8 cellular contexts compared by ENCODE assay signal in genomic region chr6:125812394-125813231, GRCh38. TPM values are rescaled to one million over a fixed set of nuclear protein-coding genes. Genes with fewer than 3 reads are reported as not detected.
A peak's percentile ranks its signal among the peaks of the same experiment; 100 is the strongest.
DNase-seq lines count a peak whose midpoint lies in the region.

No MANE protein-coding gene starts in this region.

- H3K4me3 ChIP-seq in MG63 (no peak overlapping the region), mesodermal cell (ENCODE audit: extremely low read depth, insufficient read depth, low read length, poor library complexity, severe bottlenecking) (no peak overlapping the region)

- peaks cover 24% of the 10 kb centered on the region for H3K4me1 ChIP-seq in mesodermal cell (ENCODE audit: control insufficient read depth, insufficient read depth, low read length, poor library complexity, severe bottlenecking)

- WGBS in mesodermal cell (ENCODE audit: insufficient coverage in 2 of 2), 2 experiments = 85 to 94% methylated on average over 6 to 8 of the region's 10 CpGs

- H3K27ac ChIP-seq in mesodermal cell (ENCODE audit: low read depth, low read length, severe bottlenecking) = peak overlapping the region; percentile 73

- DNase-seq in AG08396 (ENCODE audit: low spot score) (peak; percentile 76), MG63 (peak; percentile 20), cerebellum (ENCODE audit: low spot score) (peak; percentile 24), NCI-H524 treated with DMSO at 0.1 percent for 48 hours (lab: John Stamatoyannopoulos, UW) (no peak), NCI-H748 (lab: John Stamatoyannopoulos, UW; ENCODE audit: unreplicated experiment) (no peak), T-helper 1 cell (no peak), putamen (ENCODE audit: low spot score) (no peak)

- no peaks in the 10 kb centered on the region for H3K9me3 ChIP-seq in MG63
- no peaks in the 10 kb centered on the region for H3K9me3 ChIP-seq in mesodermal cell (ENCODE audit: control insufficient read depth, low read length)

- H3K27me3 ChIP-seq in MG63 = no peaks in the 10 kb centered on the region

- H3K36me3 ChIP-seq in MG63 = no peaks in the 10 kb centered on the region; the same call in 1 of the 2 replicates
- H3K36me3 ChIP-seq in mesodermal cell (ENCODE audit: control insufficient read depth, insufficient read depth, low read length) = no peaks in the 10 kb centered on the region

RNA-seq across cellular contexts. Expression of gene NCOA7, which starts 21.9 kb away (rescaled TPM):
- 6.7 and 10.6 TPM in 2 replicates for total RNA-seq in MG63 (2014; rRNA removed; shearing (Covaris generic); ENCODE audit: low replicate concordance)
- 28.8 TPM for total RNA-seq in cerebellum
- polyA plus RNA-seq in mesodermal cell (2013, experiment 1 of 2) = 6.9 TPM
- 7.9 TPM for polyA plus RNA-seq in mesodermal cell (2013, experiment 2 of 2)

Comparison
In these comparisons a context has a peak if more than half of its experiments do, and no peak if none do; other contexts are left out.
1. DNase-seq: peak in AG08396 (single experiment), MG63 (single experiment) and cerebellum (single experiment); none in NCI-H524 treated with DMSO at 0.1 percent for 48 hours (single experiment), NCI-H748 (single experiment), T-helper 1 cell (0 of 5) and putamen (single experiment).